Comparison of ENCODE assay signal across 8 cellular contexts in genomic region chr16:82192665-82193064, GRCh38. TPM values are rescaled to one million over a fixed set of nuclear protein-coding genes. Genes with fewer than 3 reads are reported as not detected.
DNase-seq lines count a peak whose midpoint lies in the region; ATAC-seq and TF ChIP-seq lines count a peak whose summit lies in the region.

No MANE protein-coding gene starts in this region.

- H3K4me1 ChIP-seq in breast epithelium: no peaks in the 10 kb centered on the region

- no TSS peak for BruUV-seq in MCF 10A (replicated peaks; lab: Mats Ljungman, UMichigan)

- H3K4me1 Mint-ChIP-seq in MCF 10A (ENCODE audit: insufficient read depth, unreplicated experiment): peaks cover 15% of the 10 kb centered on the region
- peaks cover 21% of the 10 kb centered on the region for H3K4me1 Mint-ChIP-seq in T-helper 1 cell treated with Interleukin-12 subunit alpha and Interleukin-12 subunit beta and Interleukin-4 antibody, amounts not matched to agents 30 μg/mL and 1 μg/mL, for 36 hours (ENCODE audit: low read depth)

- no peaks in the 10 kb centered on the region for H3K27me3 Mint-ChIP-seq in MCF 10A (ENCODE audit: insufficient read depth, unreplicated experiment)
- peaks cover 30% of the 10 kb centered on the region for H3K27me3 Mint-ChIP-seq in T-helper 1 cell treated with Interleukin-12 subunit alpha and Interleukin-12 subunit beta and Interleukin-4 antibody, amounts not matched to agents 30 μg/mL and 1 μg/mL, for 36 hours (ENCODE audit: low read depth)

- H3K36me3 ChIP-seq in breast epithelium: no peaks in the 10 kb centered on the region

- ATAC-seq in HG02852 (IDR thresholded peaks at IDR 0.05; ENCODE audit: unreplicated experiment): no peak

- intact Hi-C loops in MCF 10A (cut with micrococcal nuclease): no loop called here
- intact Hi-C loops in breast epithelium (cut with DNase I; ENCODE audit: low total_unique reads): no loop called here

- POLR2A ChIA-PET in MCF 10A (lab: Yijun Ruan, JAX): interaction anchor here (2.0 kb wide), 1 partner anchor 23 kb away, joined by 8 read pairs; the partner anchor contains the start of gene MPHOSPH6

- TF ChIP-seq POLR2A in breast epithelium (IDR thresholded peaks at IDR 0.05): no peak

- TF ChIP-seq CTCF in MCF 10A (IDR thresholded peaks at IDR 0.05; ENCODE audit: unreplicated experiment) (no peak), breast epithelium (IDR thresholded peaks at IDR 0.05) (no peak), foreskin fibroblast (IDR thresholded peaks at IDR 0.05; ENCODE audit: low read depth, low read length) (no peak)

- no peak overlapping the region for H3K4me3 ChIP-seq in breast epithelium
- H3K4me3 ChIP-seq in foreskin fibroblast (ENCODE audit: low read depth in 1 of 2, low read length in 2 of 2): no peak overlapping the region

- no peaks in the 10 kb centered on the region for H3K36me3 Mint-ChIP-seq in MCF 10A (ENCODE audit: insufficient read depth, unreplicated experiment)
- H3K36me3 Mint-ChIP-seq in T-helper 1 cell treated with Interleukin-12 subunit alpha and Interleukin-12 subunit beta and Interleukin-4 antibody, amounts not matched to agents 30 μg/mL and 1 μg/mL, for 36 hours (ENCODE audit: low read depth): peaks cover 2% of the 10 kb centered on the region

- H3K27ac Mint-ChIP-seq in MCF 10A (ENCODE audit: low read depth, unreplicated experiment): peak overlapping the region; percentile 37
- peak overlapping the region; percentile 84 for H3K27ac Mint-ChIP-seq in T-helper 1 cell treated with Interleukin-12 subunit alpha and Interleukin-12 subunit beta and Interleukin-4 antibody, amounts not matched to agents 30 μg/mL and 1 μg/mL, for 36 hours

- no peaks in the 10 kb centered on the region for H3K9me3 Mint-ChIP-seq in MCF 10A (ENCODE audit: unreplicated experiment)
- peaks cover 3% of the 10 kb centered on the region for H3K9me3 Mint-ChIP-seq in T-helper 1 cell treated with Interleukin-12 subunit alpha and Interleukin-12 subunit beta and Interleukin-4 antibody, amounts not matched to agents 30 μg/mL and 1 μg/mL, for 36 hours

- no peaks in the 10 kb centered on the region for H3K9me3 ChIP-seq in breast epithelium

- H3K27me3 ChIP-seq in breast epithelium: no peaks in the 10 kb centered on the region

- H3K27ac ChIP-seq in breast epithelium: peak overlapping the region in 1 of 2 donors; percentile 52

- H3K4me3 Mint-ChIP-seq in MCF 10A (ENCODE audit: unreplicated experiment): no peak overlapping the region
- H3K4me3 Mint-ChIP-seq in T-helper 1 cell treated with Interleukin-12 subunit alpha and Interleukin-12 subunit beta and Interleukin-4 antibody, amounts not matched to agents 30 μg/mL and 1 μg/mL, for 36 hours: peak overlapping the region; percentile 35

- peak; percentile 57 for DNase-seq in MCF 10A (ENCODE audit: unreplicated experiment)
- no peak for DNase-seq in breast epithelium (ENCODE audit: low spot score in 2 of 2)
- DNase-seq in foreskin fibroblast: peak; percentile 88 to 94
- peak; percentile 52 for DNase-seq in stromal cell of bone marrow (ENCODE audit: low read depth)
- no peak for DNase-seq in inferior parietal cortex (ENCODE audit: extremely low spot score)
- DNase-seq in dedifferentiated amniotic fluid mesenchymal stem cell (ENCODE audit: extremely low spot score): no peak

- CTCF ChIA-PET in MCF 10A (lab: Yijun Ruan, JAX): interaction anchor here (1.4 kb wide), 1 partner anchor 23 kb away, joined by 3 read pairs; the partner anchor contains the start of gene MPHOSPH6

RNA-seq across cellular contexts. Expression of gene MPHOSPH6, which starts 22.6 kb away (rescaled TPM):
- total RNA-seq in MCF 10A (2022) (39.9 and 46.8 TPM in 2 replicates), breast epithelium (10 to 100 TPM; 24.0 to 70.4 (median 60.0) TPM)

Comparison
In these comparisons a context has a peak if more than half of its experiments do, and no peak if none do; other contexts are left out.
1. DNase-seq: peak in MCF 10A (single experiment), foreskin fibroblast (2 of 2) and stromal cell of bone marrow (single experiment); none in breast epithelium (0 of 2), inferior parietal cortex (single experiment) and dedifferentiated amniotic fluid mesenchymal stem cell (single experiment).